Comparison of ENCODE assay signal across 8 cellular contexts in genomic region chr15:40953713-40954074, GRCh38. TPM values are rescaled to one million over a fixed set of nuclear protein-coding genes. Genes with fewer than 3 reads are reported as not detected.
DNase-seq lines count a peak whose midpoint lies in the region; ATAC-seq and TF ChIP-seq lines count a peak whose summit lies in the region.

No MANE protein-coding gene starts in this region.

- intact Hi-C loops in heart left ventricle (cut with DNase I) = loop anchor here in 1 of 10 donors (5.0 kb wide), 1 partner anchor 59 kb away; no protein-coding TSS in a partner anchor
- intact Hi-C loops in left cardiac atrium (cut with DNase I) = no loop called here
- intact Hi-C loops in lower lobe of right lung (cut with DNase I) = no loop called here
- intact Hi-C loops in aorta (cut with DNase I) = loop anchor here in 1 of 2 donors (5.0 kb wide), 1 partner anchor 34 kb away; no protein-coding TSS in a partner anchor

- H3K36me3 ChIP-seq in heart left ventricle = no peaks in the 10 kb centered on the region
- no peaks in the 10 kb centered on the region for H3K36me3 ChIP-seq in lower lobe of right lung
- H3K36me3 ChIP-seq in aorta (ENCODE audit: control insufficient read depth in 1 of 2, insufficient read depth in 2 of 2, low read length in 1 of 2) = no peaks in the 10 kb centered on the region

- H3K27me3 ChIP-seq in heart left ventricle (no peaks in the 10 kb centered on the region), lower lobe of right lung (ENCODE audit: low read depth) (no peaks in the 10 kb centered on the region), aorta (ENCODE audit: control insufficient read depth in 1 of 2, insufficient read depth in 2 of 2, low read length in 1 of 2) (no peaks in the 10 kb centered on the region)

- TF ChIP-seq CTCF in heart left ventricle (IDR thresholded peaks at IDR 0.05) (no peak), lower lobe of right lung (IDR thresholded peaks at IDR 0.05) (no peak)

- no peak for ATAC-seq in heart left ventricle
- ATAC-seq in left cardiac atrium = no peak
- peak; percentile 1 to 3 for ATAC-seq in lower lobe of right lung
- peak; percentile 31 for ATAC-seq in aorta (ENCODE audit: low FRiP score)
- no peak for ATAC-seq in GM18861 (IDR thresholded peaks at IDR 0.05; ENCODE audit: unreplicated experiment)
- no peak for ATAC-seq in HG03442 (IDR thresholded peaks at IDR 0.05; ENCODE audit: unreplicated experiment)

- H3K9me3 ChIP-seq in heart left ventricle (no peaks in the 10 kb centered on the region), lower lobe of right lung (no peaks in the 10 kb centered on the region), aorta (ENCODE audit: control insufficient read depth, low read length) (no peaks in the 10 kb centered on the region)

- 5 to 10% (median 7%) methylated on average over 17 of the region's 17 CpGs for WGBS in heart left ventricle, 4 donors
- WGBS in aorta, 2 donors = 1 to 2% methylated on average over 17 of the region's 17 CpGs

- no peak for TF ChIP-seq POLR2A in heart left ventricle (IDR thresholded peaks at IDR 0.05)

- H3K27ac ChIP-seq in heart left ventricle = peak overlapping the region in 7 of 12 donors; percentile 6 to 87 (median 76)
- peak overlapping the region; percentile 16 for H3K27ac ChIP-seq in angular gyrus (ENCODE audit: low read depth, low read length)
- peak overlapping the region; percentile 87 for H3K27ac ChIP-seq in lower lobe of right lung
- peak overlapping the region in 1 of 2 donors; percentile 81 for H3K27ac ChIP-seq in aorta (ENCODE audit: low read depth in 1 of 2, low read length in 2 of 2)

- peaks cover 0 to 44% (median 22%) of the 10 kb centered on the region in 12 donors for H3K4me1 ChIP-seq in heart left ventricle
- H3K4me1 ChIP-seq in lower lobe of right lung = peaks cover 26% of the 10 kb centered on the region
- H3K4me1 ChIP-seq in aorta (ENCODE audit: control insufficient read depth in 1 of 2, insufficient read depth in 2 of 2, low read length in 2 of 2) = peaks cover 0 to 4% of the 10 kb centered on the region in 2 donors

- H3K4me3 ChIP-seq in heart left ventricle = peak overlapping the region; percentile 59 to 83 (median 74)
- peak overlapping the region; percentile 79 for H3K4me3 ChIP-seq in lower lobe of right lung
- peak overlapping the region; percentile 38 to 87 for H3K4me3 ChIP-seq in aorta (ENCODE audit: low read length in 2 of 2)

- DNase-seq in heart left ventricle = peak in 1 of 5 donors; percentile 4
- no peak for DNase-seq in left cardiac atrium
- peak; percentile 26 for DNase-seq in lower lobe of right lung
- DNase-seq in aorta = no peak
- DNase-seq in NCI-H187 (lab: John Stamatoyannopoulos, UW) = no peak

RNA-seq across cellular contexts. Expression of gene CHAC1, which starts 0.4 kb away (rescaled TPM):
- total RNA-seq in heart left ventricle (1 to 10 TPM in 6 of 9 donors, under 1 TPM in 3; 0.72 to 5.3 (median 1.8) TPM), left cardiac atrium (1 to 10 TPM; 2.6 to 3.3 TPM), lower lobe of right lung (1.8 TPM), aorta (1 to 10 TPM; 2.1 to 5.3 TPM)
- polyA plus RNA-seq in heart left ventricle (1 to 10 TPM; 2.4 to 6.1 TPM), aorta (1 to 10 TPM; 1.2 to 4.5 TPM)

RNA-seq across cellular contexts. Expression of gene DLL4, which starts 24.6 kb away (rescaled TPM):
- 10 to 100 TPM in 6 of 9 donors, 1 to 10 TPM in 3; 4.7 to 20.8 (median 13.5) TPM for total RNA-seq in heart left ventricle
- 10 to 100 TPM in 1 of 2 donors, 1 to 10 TPM in 1; 6.8 to 11.1 TPM for polyA plus RNA-seq in heart left ventricle
- total RNA-seq in left cardiac atrium = 1 to 10 TPM; 8.5 to 9.2 TPM
- total RNA-seq in lower lobe of right lung = 21.3 TPM
- 10 to 100 TPM in 1 of 2 donors, 1 to 10 TPM in 1; 9.7 to 28.4 TPM for total RNA-seq in aorta
- under 1 TPM; 0.20 to 0.38 TPM for polyA plus RNA-seq in aorta

RNA-seq across cellular contexts. Expression of gene VPS18, which starts 59.4 kb away (rescaled TPM):
- total RNA-seq in heart left ventricle (10 to 100 TPM; 18.0 to 29.2 (median 23.1) TPM), left cardiac atrium (10 to 100 TPM; 17.1 to 23.7 TPM), lower lobe of right lung (24.0 TPM), aorta (10 to 100 TPM; 18.6 to 22.5 TPM)
- polyA plus RNA-seq in heart left ventricle (10 to 100 TPM; 14.7 to 21.3 TPM), aorta (10 to 100 TPM in 1 of 2 donors, 1 to 10 TPM in 1; 5.5 to 10.3 TPM)

Comparison
In these comparisons a context has a peak if more than half of its experiments do, and no peak if none do; other contexts are left out.
1. ATAC-seq: peak in lower lobe of right lung (2 of 2) and aorta (single experiment); none in heart left ventricle (0 of 4), left cardiac atrium (0 of 2), GM18861 (single experiment) and HG03442 (single experiment).
2. Peak in every context shown above with its lines, with median percentiles within 50 percentile points of each other: H3K4me3 ChIP-seq.